ENCODE assay signal across 8 cellular contexts in genomic region chr15:56780326-56780725, GRCh38. TPM values are rescaled to one million over a fixed set of nuclear protein-coding genes. Genes with fewer than 3 reads are reported as not detected.
A peak's percentile ranks its signal among the peaks of the same experiment; 100 is the strongest.
DNase-seq lines count a peak whose midpoint lies in the region; ATAC-seq and TF ChIP-seq lines count a peak whose summit lies in the region.
"Not testable (repeated sequence)": the region's sequence is repeated elsewhere in the genome, so short reads cannot be mapped to it uniquely, and the experiment has no call there.

No MANE protein-coding gene starts in this region.

- H3K27me3 ChIP-seq in CD4-positive, alpha-beta memory T cell (ENCODE audit: insufficient read depth, low read length) = not testable (repeated sequence)

- not testable (repeated sequence) for H3K4me1 Mint-ChIP-seq in CD4-positive, alpha-beta memory T cell
- H3K4me1 Mint-ChIP-seq in activated naive CD8-positive, alpha-beta T cell treated with anti-CD3 and anti-CD28 coated beads, Interleukin-2, amount 50 U/mL, for 24 hours = peaks cover 13% of the 10 kb centered on the region
- H3K4me1 Mint-ChIP-seq in natural killer cell = peaks cover 10 to 11% of the 10 kb centered on the region in 2 donors
- peaks cover 21% of the 10 kb centered on the region for H3K4me1 Mint-ChIP-seq in stimulated activated naive CD8-positive, alpha-beta T cell treated with anti-CD3 and anti-CD28 coated beads, Interleukin-15, Interleukin-2, amounts not matched to agents 100 ng/mL and 50 ng/mL, for 24 hours (ENCODE audit: low read depth)

- peaks cover 2 to 11% of the 10 kb centered on the region in 2 donors for H3K27me3 Mint-ChIP-seq in CD4-positive, alpha-beta memory T cell
- not testable (repeated sequence) for H3K27me3 Mint-ChIP-seq in activated naive CD8-positive, alpha-beta T cell treated with anti-CD3 and anti-CD28 coated beads, Interleukin-2, amount 50 U/mL, for 24 hours; natural killer cell (ENCODE audit: low read depth in 2 of 2)
- peaks cover 10% of the 10 kb centered on the region for H3K27me3 Mint-ChIP-seq in stimulated activated naive CD8-positive, alpha-beta T cell treated with anti-CD3 and anti-CD28 coated beads, Interleukin-15, Interleukin-2, amounts not matched to agents 100 ng/mL and 50 ng/mL, for 24 hours

- H3K27ac ChIP-seq in CD4-positive, alpha-beta memory T cell (ENCODE audit: low read depth, low read length) = not testable (repeated sequence)

- peak overlapping the region in 7 of 8 donors; percentile 2 to 77 (median 42) for H3K4me3 Mint-ChIP-seq in CD4-positive, alpha-beta memory T cell
- H3K4me3 Mint-ChIP-seq in activated naive CD8-positive, alpha-beta T cell treated with anti-CD3 and anti-CD28 coated beads, Interleukin-2, amount 50 U/mL, for 24 hours = not testable (repeated sequence)
- H3K4me3 Mint-ChIP-seq in natural killer cell = peak overlapping the region; percentile 51
- H3K4me3 Mint-ChIP-seq in stimulated activated naive CD8-positive, alpha-beta T cell treated with anti-CD3 and anti-CD28 coated beads, Interleukin-15, Interleukin-2, amounts not matched to agents 100 ng/mL and 50 ng/mL, for 24 hours = peak overlapping the region; percentile 32

- H3K36me3 ChIP-seq in CD4-positive, alpha-beta memory T cell (ENCODE audit: insufficient read depth, low read length) = not testable (repeated sequence)

- intact Hi-C loops in CD4-positive, alpha-beta memory T cell (cut with micrococcal nuclease); natural killer cell (cut with micrococcal nuclease): not testable (repeated sequence)

- not testable (repeated sequence) for H3K4me3 ChIP-seq in CD4-positive, alpha-beta memory T cell (ENCODE audit: low read length in 2 of 2)

- H3K27ac Mint-ChIP-seq in CD4-positive, alpha-beta memory T cell = peak overlapping the region in 2 of 7 donors; percentile 2 to 39
- peak overlapping the region; percentile 32 for H3K27ac Mint-ChIP-seq in activated naive CD8-positive, alpha-beta T cell treated with anti-CD3 and anti-CD28 coated beads, Interleukin-2, amount 50 U/mL, for 24 hours
- peak overlapping the region; percentile 41 to 57 for H3K27ac Mint-ChIP-seq in natural killer cell
- H3K27ac Mint-ChIP-seq in stimulated activated naive CD8-positive, alpha-beta T cell treated with anti-CD3 and anti-CD28 coated beads, Interleukin-15, Interleukin-2, amounts not matched to agents 100 ng/mL and 50 ng/mL, for 24 hours = peak overlapping the region; percentile 46

- H3K9me3 ChIP-seq in CD4-positive, alpha-beta memory T cell (ENCODE audit: control insufficient read depth in 1 of 2, low read length in 2 of 2) = not testable (repeated sequence)

- peaks cover 0 to 10% (median 0%) of the 10 kb centered on the region in 8 donors for H3K9me3 Mint-ChIP-seq in CD4-positive, alpha-beta memory T cell
- peaks cover 11% of the 10 kb centered on the region for H3K9me3 Mint-ChIP-seq in activated naive CD8-positive, alpha-beta T cell treated with anti-CD3 and anti-CD28 coated beads, Interleukin-2, amount 50 U/mL, for 24 hours
- H3K9me3 Mint-ChIP-seq in natural killer cell; stimulated activated naive CD8-positive, alpha-beta T cell treated with anti-CD3 and anti-CD28 coated beads, Interleukin-15, Interleukin-2, amounts not matched to agents 100 ng/mL and 50 ng/mL, for 24 hours: not testable (repeated sequence)

- not testable (repeated sequence) for H3K4me1 ChIP-seq in CD4-positive, alpha-beta memory T cell (ENCODE audit: insufficient read depth, low read length)

- peak; percentile 59 for ATAC-seq in GM21423 (IDR thresholded peaks at IDR 0.05; ENCODE audit: unreplicated experiment)
- ATAC-seq in activated CD4-positive, CD25-positive, alpha-beta regulatory T cell treated with anti-CD3 and anti-CD28 coated beads, Interleukin-2, amount 50 U/mL, for 24 hours = peak; percentile 49 to 53
- peak; percentile 43 for ATAC-seq in activated naive CD8-positive, alpha-beta T cell treated with anti-CD3 and anti-CD28 coated beads, Interleukin-2, amount 50 U/mL, for 24 hours
- ATAC-seq in natural killer cell = peak in 2 of 3 donors; percentile 40 to 60

- peak in 2 of 5 donors; percentile 6 to 20 for DNase-seq in CD4-positive, alpha-beta memory T cell
- peak; percentile 66 for DNase-seq in MV-4-11 (lab: John Stamatoyannopoulos, UW)
- peak; percentile 32 to 37 for DNase-seq in activated T-cell treated with anti-CD3 and anti-CD28 coated beads, Interleukin-2, amount 50 U/mL, for 48 hours
- DNase-seq in activated naive CD8-positive, alpha-beta T cell treated with anti-CD3 and anti-CD28 coated beads, Interleukin-2, amount 50 U/mL, for 24 hours = peak; percentile 21
- DNase-seq in natural killer cell = not testable (repeated sequence)

- not testable (repeated sequence) for H3K36me3 Mint-ChIP-seq in CD4-positive, alpha-beta memory T cell; activated naive CD8-positive, alpha-beta T cell treated with anti-CD3 and anti-CD28 coated beads, Interleukin-2, amount 50 U/mL, for 24 hours (ENCODE audit: low read depth); natural killer cell; stimulated activated naive CD8-positive, alpha-beta T cell treated with anti-CD3 and anti-CD28 coated beads, Interleukin-15, Interleukin-2, amounts not matched to agents 100 ng/mL and 50 ng/mL, for 24 hours (ENCODE audit: low read depth)

- CTCF ChIA-PET in CD4-positive, alpha-beta memory T cell (lab: Charles Lee; ENCODE audit: partially characterized antibody) = interaction anchor here (1.0 kb wide), 1 partner anchor 11 kb away, joined by 3 read pairs; no protein-coding TSS in a partner anchor

- POLR2A ChIA-PET in CD4-positive, alpha-beta memory T cell (lab: Charles Lee; ENCODE audit: partially characterized antibody) = not testable (repeated sequence)

- TF ChIP-seq CTCF in natural killer cell (IDR thresholded peaks at IDR 0.05) = not testable (repeated sequence)

RNA-seq across cellular contexts. Expression of gene ZNF280D, which starts 47.0 kb away (rescaled TPM):
- 10 to 100 TPM; 44.5 to 50.1 TPM for total RNA-seq in CD4-positive, alpha-beta memory T cell
- 1 to 10 TPM; 4.1 to 7.9 TPM for polyA plus RNA-seq in CD4-positive, alpha-beta memory T cell
- 10 to 100 TPM; 35.6 to 39.6 (median 35.9) TPM for total RNA-seq in natural killer cell
